21 cellular contexts compared by ENCODE assay signal in genomic region chr9:13576101-13576500, GRCh38.
"Had no signal": no experiment of that assay in that cellular context is flagged by ENCODE, and none has a peak within 500 bp of the region (broad histone marks: within the 10 kb centered on the region; RNA-seq: fewer than 3 reads in every experiment).

No MANE protein-coding gene starts in this region.

- H3K27me3 Mint-ChIP-seq: stimulated activated naive B cell treated with anti-CD40 and anti-IgM and Interleukin-4, amounts not matched to agents 10 μg/mL and 1 μg/mL and 100 μg/mL, for 72 hours; stimulated activated naive CD8-positive, alpha-beta T cell treated with anti-CD3 and anti-CD28 coated beads, Interleukin-15, amount 100 ng/mL, for 72 hours had no signal

- H3K4me1 ChIP-seq: foreskin keratinocyte, parathyroid adenoma, prostate gland, right lobe of liver, testis, tibial nerve, upper lobe of right lung, vagina had no signal

- DNase-seq: dorsolateral prefrontal cortex; effector CD8-positive, alpha-beta T cell; left colon; natural killer cell; right lobe of liver; stimulated activated CD4-positive, alpha-beta T cell treated with anti-CD3 and anti-CD28 coated beads, Interleukin-15, amount 100 ng/mL, for 24 hours; stimulated activated CD4-positive, alpha-beta T cell treated with anti-CD3 and anti-CD28 coated beads, Interleukin-1b, Interleukin-23, amount 100 ng/mL, for 48 hours; stimulated activated CD4-positive, alpha-beta T cell treated with anti-CD3 and anti-CD28 coated beads, Interleukin-4, amount 100 ng/mL, for 4 hours; stimulated activated naive B cell treated with anti-CD40 and anti-IgM and Interleukin-4, amounts not matched to agents 10 μg/mL and 1 μg/mL and 100 μg/mL, for 72 hours; stimulated activated naive CD8-positive, alpha-beta T cell treated with anti-CD3 and anti-CD28 coated beads, Interleukin-15, amount 100 ng/mL, for 72 hours; testis; upper lobe of right lung had no signal

- H3K4me3 ChIP-seq: coronary artery, dorsolateral prefrontal cortex, esophagus muscularis mucosa, hepatocyte, prostate gland, right lobe of liver, testis, tibial nerve, upper lobe of right lung, vagina had no signal

- H3K36me3 ChIP-seq: esophagus muscularis mucosa, prostate gland, right lobe of liver, tibial nerve, upper lobe of right lung, vagina had no signal

- H3K27ac ChIP-seq: coronary artery, dorsolateral prefrontal cortex, epithelial cell of prostate, esophagus muscularis mucosa, foreskin keratinocyte, hepatocyte, parathyroid adenoma, prostate gland, right lobe of liver, testis, tibial nerve, upper lobe of right lung, vagina had no signal

- H3K9me3 ChIP-seq: esophagus muscularis mucosa, prostate gland, right lobe of liver, testis, tibial nerve, upper lobe of right lung, vagina had no signal

- H3K4me1 Mint-ChIP-seq: natural killer cell; stimulated activated naive B cell treated with anti-CD40 and anti-IgM and Interleukin-4, amounts not matched to agents 10 μg/mL and 1 μg/mL and 100 μg/mL, for 72 hours; stimulated activated naive CD8-positive, alpha-beta T cell treated with anti-CD3 and anti-CD28 coated beads, Interleukin-15, amount 100 ng/mL, for 72 hours had no signal

- ATAC-seq: foreskin keratinocyte; left colon; natural killer cell; stimulated activated naive B cell treated with anti-CD40 and anti-IgM and Interleukin-4, amounts not matched to agents 10 μg/mL and 1 μg/mL and 100 μg/mL, for 72 hours; stimulated activated naive CD8-positive, alpha-beta T cell treated with anti-CD3 and anti-CD28 coated beads, Interleukin-15, amount 100 ng/mL, for 72 hours had no signal

- H3K4me3 Mint-ChIP-seq: natural killer cell; stimulated activated naive B cell treated with anti-CD40 and anti-IgM and Interleukin-4, amounts not matched to agents 10 μg/mL and 1 μg/mL and 100 μg/mL, for 72 hours; stimulated activated naive CD8-positive, alpha-beta T cell treated with anti-CD3 and anti-CD28 coated beads, Interleukin-15, amount 100 ng/mL, for 72 hours had no signal

- H3K27ac Mint-ChIP-seq: natural killer cell; stimulated activated naive B cell treated with anti-CD40 and anti-IgM and Interleukin-4, amounts not matched to agents 10 μg/mL and 1 μg/mL and 100 μg/mL, for 72 hours; stimulated activated naive CD8-positive, alpha-beta T cell treated with anti-CD3 and anti-CD28 coated beads, Interleukin-15, amount 100 ng/mL, for 72 hours had no signal

- H3K27me3 ChIP-seq: dorsolateral prefrontal cortex, esophagus muscularis mucosa, foreskin keratinocyte, hepatocyte, right lobe of liver, testis, tibial nerve, upper lobe of right lung, vagina had no signal

- H3K36me3 Mint-ChIP-seq: natural killer cell; stimulated activated naive B cell treated with anti-CD40 and anti-IgM and Interleukin-4, amounts not matched to agents 10 μg/mL and 1 μg/mL and 100 μg/mL, for 72 hours had no signal
